ENCODE assay signal across 1 cellular context in the genomic region with DNA sequence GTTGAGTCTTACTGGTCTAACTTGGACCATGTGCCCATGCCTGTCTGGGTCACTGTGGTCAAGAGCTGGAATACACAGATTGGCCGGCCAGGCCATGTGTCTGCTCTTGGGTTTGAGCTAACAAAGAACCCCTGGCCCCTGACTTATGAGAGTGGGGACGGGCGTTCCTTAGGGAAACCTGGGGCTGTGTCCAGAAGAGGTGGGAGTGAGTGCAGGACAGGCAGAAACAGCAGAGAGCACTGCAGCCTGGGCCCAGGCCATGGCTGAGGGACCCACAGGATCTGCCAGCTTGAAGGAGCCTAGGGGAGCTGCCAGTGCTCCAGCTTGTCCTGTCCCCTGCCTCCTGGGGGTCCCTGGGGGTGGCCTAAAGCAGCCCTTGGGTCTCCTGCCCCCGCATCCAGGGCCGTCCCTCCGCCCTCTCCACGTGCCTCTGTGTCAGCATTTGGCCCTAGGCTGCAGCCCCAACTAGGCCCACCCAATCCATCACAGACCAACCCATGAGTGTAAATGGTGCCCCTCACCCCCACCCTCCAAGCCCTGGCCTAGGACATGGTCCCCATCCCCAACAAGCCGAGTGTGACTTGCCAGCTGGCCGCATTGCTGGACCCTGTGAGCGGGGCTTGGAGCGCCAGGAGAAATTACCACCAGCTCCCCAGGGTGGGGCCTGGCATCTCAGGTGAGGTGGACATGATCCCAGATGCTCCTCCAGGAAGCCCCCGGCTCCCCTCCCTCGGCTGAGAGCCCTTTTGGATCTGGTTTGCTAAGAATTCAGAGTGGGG.
TF ChIP-seq lines count a peak whose summit lies in the region.

No MANE protein-coding gene starts in this region.

TF ChIP-seq in H1, 55 proteins besides CTCF, POLR2A, EP300 and RAD21:
- TF ChIP-seq KDM1A (IDR thresholded peaks at IDR 0.05; ENCODE audit: borderline replicate concordance, low read length) (no peak), SIRT6 (IDR thresholded peaks at IDR 0.05; ENCODE audit: low read length) (no peak), CBX5 (IDR thresholded peaks at IDR 0.05; ENCODE audit: low read depth, low read length) (no peak), CHD1 (IDR thresholded peaks at IDR 0.05; ENCODE audit: low read depth, low read length) (no peak), POLR2AphosphoS5 (IDR thresholded peaks at IDR 0.05; ENCODE audit: low read depth, low read length) (no peak), POU5F1 (IDR thresholded peaks at IDR 0.05; ENCODE audit: low read depth, low read length) (no peak), RNF2 (IDR thresholded peaks at IDR 0.05; ENCODE audit: borderline replicate concordance, low read depth, low read length, missing control alignments, poor library complexity, severe bottlenecking) (no peak), TCF12 (IDR thresholded peaks at IDR 0.05; ENCODE audit: low read depth, low read length) (no peak)
- TF ChIP-seq, protein P1, sequence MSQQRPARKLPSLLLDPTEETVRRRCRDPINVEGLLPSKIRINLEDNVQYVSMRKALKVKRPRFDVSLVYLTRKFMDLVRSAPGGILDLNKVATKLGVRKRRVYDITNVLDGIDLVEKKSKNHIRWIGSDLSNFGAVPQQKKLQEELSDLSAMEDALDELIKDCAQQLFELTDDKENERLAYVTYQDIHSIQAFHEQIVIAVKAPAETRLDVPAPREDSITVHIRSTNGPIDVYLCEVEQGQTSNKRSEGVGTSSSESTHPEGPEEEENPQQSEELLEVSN (IDR thresholded peaks at IDR 0.05): no peak
- TF ChIP-seq, protein P2, sequence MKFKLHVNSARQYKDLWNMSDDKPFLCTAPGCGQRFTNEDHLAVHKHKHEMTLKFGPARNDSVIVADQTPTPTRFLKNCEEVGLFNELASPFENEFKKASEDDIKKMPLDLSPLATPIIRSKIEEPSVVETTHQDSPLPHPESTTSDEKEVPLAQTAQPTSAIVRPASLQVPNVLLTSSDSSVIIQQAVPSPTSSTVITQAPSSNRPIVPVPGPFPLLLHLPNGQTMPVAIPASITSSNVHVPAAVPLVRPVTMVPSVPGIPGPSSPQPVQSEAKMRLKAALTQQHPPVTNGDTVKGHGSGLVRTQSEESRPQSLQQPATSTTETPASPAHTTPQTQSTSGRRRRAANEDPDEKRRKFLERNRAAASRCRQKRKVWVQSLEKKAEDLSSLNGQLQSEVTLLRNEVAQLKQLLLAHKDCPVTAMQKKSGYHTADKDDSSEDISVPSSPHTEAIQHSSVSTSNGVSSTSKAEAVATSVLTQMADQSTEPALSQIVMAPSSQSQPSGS (IDR thresholded peaks at IDR 0.05; ENCODE audit: low read length): no peak
